1 cellular context compared by ENCODE assay signal in genomic region chr3:71566776-71567175, GRCh38.
TF ChIP-seq lines count a peak whose summit lies in the region.

No MANE protein-coding gene starts in this region.

TF ChIP-seq in GM23338, 12 proteins besides CTCF, POLR2A, EP300 and RAD21 (continued from another document):
- TF ChIP-seq ETS1 (IDR thresholded peaks at IDR 0.05) (no peak), ZNF462 (CRISPR knock-in tag; IDR thresholded peaks at IDR 0.05) (no peak), JUNB (IDR thresholded peaks at IDR 0.05; ENCODE audit: unreplicated experiment) (no peak), CREB1 (CRISPR knock-in tag; IDR thresholded peaks at IDR 0.05; ENCODE audit: low read depth) (no peak)
